12 cellular contexts compared by ENCODE assay signal in genomic region chr14:75822522-75823288, GRCh38.
DNase-seq lines count a peak whose midpoint lies in the region; ATAC-seq, FAIRE-seq and TF ChIP-seq lines count a peak whose summit lies in the region.
"Had no signal": no experiment of that assay in that cellular context is flagged by ENCODE, and none has a peak within 500 bp of the region (broad histone marks: within the 10 kb centered on the region; RNA-seq: fewer than 3 reads in every experiment).

No MANE protein-coding gene starts in this region.

- H3K9ac ChIP-seq in astrocyte (ENCODE audit: low read length) (peak overlapping the region; percentile 57), skeletal muscle satellite cell (ENCODE audit: low read depth, low read length) (peak overlapping the region; percentile 41)
- H3K9ac ChIP-seq: KMS-11 had no signal

- FAIRE-seq in GM19239 (lab: Jason Lieb, UNC) (peak; percentile 39), astrocyte (lab: Jason Lieb, UNC) (peak; percentile 94)

- H3K36me3 Mint-ChIP-seq in astrocyte (ENCODE audit: low read depth, unreplicated experiment): peaks cover 4% of the 10 kb centered on the region

- ATAC-seq in GM21576 (IDR thresholded peaks at IDR 0.05; ENCODE audit: unreplicated experiment): no peak
- ATAC-seq in HG02798 (IDR thresholded peaks at IDR 0.05; ENCODE audit: poor library complexity, unreplicated experiment): no peak

- no peak overlapping the region for H3K4me3 ChIP-seq in astrocyte (ENCODE audit: insufficient read depth, low read depth, low read length)
- H3K4me3 ChIP-seq in cardiac muscle cell: no peak overlapping the region
- no peak overlapping the region for H3K4me3 ChIP-seq in skeletal muscle satellite cell (ENCODE audit: low read length)
- H3K4me3 ChIP-seq: ovary had no signal

- peaks cover 63% of the 10 kb centered on the region for H3K4me1 Mint-ChIP-seq in astrocyte (ENCODE audit: low read depth, unreplicated experiment)

- H3K4me3 Mint-ChIP-seq in astrocyte (ENCODE audit: unreplicated experiment): peak overlapping the region; percentile 57

- H3K4me1 ChIP-seq in astrocyte (ENCODE audit: insufficient read depth, low read length) (peaks cover 34% of the 10 kb centered on the region), cardiac muscle cell (ENCODE audit: low read depth) (peaks cover 20% of the 10 kb centered on the region), skeletal muscle satellite cell (ENCODE audit: control insufficient read depth, insufficient read depth, low read length) (peaks cover 29% of the 10 kb centered on the region)

- H2AFZ ChIP-seq in astrocyte (ENCODE audit: low read depth, low read length): peak overlapping the region; percentile 72

- H3K79me2 ChIP-seq in astrocyte (ENCODE audit: insufficient read depth, low read length): no peaks in the 10 kb centered on the region

- H3K27me3 ChIP-seq in astrocyte (ENCODE audit: insufficient read depth, low read length) (no peaks in the 10 kb centered on the region), cardiac muscle cell (no peaks in the 10 kb centered on the region), skeletal muscle satellite cell (ENCODE audit: control insufficient read depth, insufficient read depth, low read length) (no peaks in the 10 kb centered on the region)
- H3K27me3 ChIP-seq: ovary had no signal

- peak overlapping the region; percentile 88 for H3K27ac ChIP-seq in astrocyte (ENCODE audit: low read depth, low read length)
- peak overlapping the region; percentile 27 for H3K27ac ChIP-seq in cardiac muscle cell
- H3K27ac ChIP-seq: KMS-11 had no signal

- H3K36me3 ChIP-seq in astrocyte (ENCODE audit: insufficient read depth, low read length): peaks cover 4% of the 10 kb centered on the region
- H3K36me3 ChIP-seq in cardiac muscle cell: no peaks in the 10 kb centered on the region
- peaks cover 14% of the 10 kb centered on the region for H3K36me3 ChIP-seq in skeletal muscle satellite cell (ENCODE audit: insufficient read depth, low read length)
- H3K36me3 ChIP-seq: ovary had no signal

- peak overlapping the region; percentile 99 for H3K27ac Mint-ChIP-seq in astrocyte (ENCODE audit: unreplicated experiment)

- H3K4me2 ChIP-seq in astrocyte (ENCODE audit: low read length) (peak overlapping the region; percentile 65), skeletal muscle satellite cell (ENCODE audit: low read length) (peak overlapping the region; percentile 68)

- no peaks in the 10 kb centered on the region for H4K20me1 ChIP-seq in astrocyte (ENCODE audit: insufficient read depth, low read length)

- no peaks in the 10 kb centered on the region for H3K9me3 ChIP-seq in astrocyte (ENCODE audit: insufficient read depth, low read depth, low read length)
- no peaks in the 10 kb centered on the region for H3K9me3 ChIP-seq in cardiac muscle cell (ENCODE audit: low read depth)
- H3K9me3 ChIP-seq in skeletal muscle satellite cell (replicated peaks; ENCODE audit: low read length): no peaks in the 10 kb centered on the region
- H3K9me3 ChIP-seq: ovary had no signal

- H3K27me3 Mint-ChIP-seq in astrocyte (ENCODE audit: low read depth, unreplicated experiment): no peaks in the 10 kb centered on the region

- DNase-seq in GM19239 (ENCODE audit: insufficient read length, low spot score) (no peak), astrocyte (ENCODE audit: low read depth) (peak; percentile 91), cardiac muscle cell (ENCODE audit: low read depth in 1 of 2, low spot score in 1 of 2) (peak in 1 of 2 donors; percentile 76), NCI-H1694 (lab: John Stamatoyannopoulos, UW) (no peak), NAMALWA (ENCODE audit: low spot score) (no peak)
- DNase-seq: activated naive CD4-positive, alpha-beta T cell treated with anti-CD3 and anti-CD28 coated beads, Interleukin-2, amount 50 U/mL, for 16 hours; NK-92 treated with Interleukin-12 subunit alpha and Interleukin-12 subunit beta, amount 100 ng/mL, for 24 hours had no signal

- H3K9me3 Mint-ChIP-seq in astrocyte (ENCODE audit: unreplicated experiment): no peaks in the 10 kb centered on the region

- TF ChIP-seq CTCF in astrocyte (IDR thresholded peaks at IDR 0.05; ENCODE audit: insufficient read depth, low read depth, low read length) (no peak), cardiac muscle cell (IDR thresholded peaks at IDR 0.05; ENCODE audit: low read depth, low read length) (no peak)
